13 cellular contexts compared by ENCODE assay signal in the genomic region with DNA sequence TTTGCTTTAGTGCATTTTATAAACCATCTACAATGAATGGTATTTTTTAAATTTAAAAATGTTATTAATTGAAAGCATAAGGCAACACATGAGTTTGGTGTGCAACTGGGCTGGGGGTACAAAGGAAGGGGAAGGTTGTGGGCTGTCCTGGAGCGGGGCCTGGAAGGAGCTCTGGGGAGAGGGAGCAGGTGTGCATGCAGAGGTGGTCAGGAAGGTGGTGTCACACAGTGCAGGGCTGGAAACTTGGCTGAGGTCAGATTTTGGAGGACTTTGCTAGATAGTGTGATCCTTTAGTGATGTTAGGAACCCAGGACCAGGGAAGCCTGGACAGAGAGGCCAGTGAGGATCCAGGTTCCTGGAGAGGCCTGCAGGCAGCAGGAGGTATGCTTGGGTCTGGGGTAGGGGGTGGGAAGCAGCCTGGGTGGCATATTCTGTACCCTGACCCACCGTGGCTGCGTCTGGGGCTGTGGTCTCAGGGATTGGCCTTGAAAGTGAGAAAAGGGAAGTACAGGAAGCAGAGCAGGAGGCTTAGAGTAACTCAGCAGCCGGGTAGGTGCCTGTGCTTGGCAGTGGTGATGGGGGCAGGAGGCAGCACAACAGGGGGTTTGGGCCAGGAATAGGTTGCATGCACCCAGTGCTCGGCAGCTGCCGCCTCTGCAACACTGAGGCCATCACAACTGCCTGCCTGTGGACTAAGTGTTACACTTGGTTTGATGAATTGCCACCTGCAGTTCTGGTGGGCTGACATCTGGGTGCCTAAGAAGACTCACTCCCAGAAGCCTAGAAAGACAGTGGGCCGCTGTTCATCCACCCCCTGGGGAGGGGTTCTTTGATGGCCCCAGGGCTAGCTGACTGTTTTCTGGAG. TPM values are rescaled to one million over a fixed set of nuclear protein-coding genes. Genes with fewer than 3 reads are reported as not detected.
"Had no signal": no experiment of that assay in that cellular context is flagged by ENCODE, and none has a peak within 500 bp of the region (broad histone marks: within the 10 kb centered on the region; RNA-seq: fewer than 3 reads in every experiment).

No MANE protein-coding gene starts in this region.

- H3K4me2 ChIP-seq: SK-N-SH had no signal

- H3K4me1 ChIP-seq: foreskin keratinocyte, left lung, transverse colon had no signal

- H3K36me3 ChIP-seq: left lung, ovary, transverse colon had no signal

- DNase-seq: activated gamma-delta T cell treated with Interleukin-2 at 50 U/mL for 16 hours; activated naive CD8-positive, alpha-beta T cell treated with anti-CD3 and anti-CD28 coated beads, Interleukin-2, amount 10 ng/mL, durations not matched to agents 7 days and 5 days; activated T-cell treated with anti-CD3 and anti-CD28 coated beads, Interleukin-2, amount 50 U/mL, for 48 hours; foreskin keratinocyte; left lung; mesenchymal stem cell; nephron progenitor cell; ovary; stimulated activated CD4-positive, alpha-beta T cell treated with anti-CD3 and anti-CD28 coated beads, Interleukin-15, amount 100 ng/mL, for 24 hours; stimulated activated CD4-positive, alpha-beta T cell treated with anti-CD3 and anti-CD28 coated beads, Interleukin-4, amount 100 ng/mL, for 24 hours; transverse colon had no signal

- H3K9ac ChIP-seq: SK-N-SH had no signal

- H3K27ac ChIP-seq: foreskin keratinocyte, left lung, ovary, transverse colon had no signal

- H3K27me3 ChIP-seq: dorsolateral prefrontal cortex, foreskin keratinocyte, left lung, ovary, transverse colon had no signal

- H3K9me3 ChIP-seq: left lung, ovary, SK-N-SH, transverse colon had no signal

- H3K4me3 ChIP-seq: dorsolateral prefrontal cortex, left lung, ovary, transverse colon had no signal

- ATAC-seq: foreskin keratinocyte, left lung had no signal

RNA-seq across cellular contexts. Expression of a gene that starts 33.0 kb away (rescaled TPM):
- total RNA-seq: activated naive CD8-positive, alpha-beta T cell treated with anti-CD3 and anti-CD28 coated beads, Interleukin-2, amount 10 ng/mL, durations not matched to agents 7 days and 5 days; foreskin keratinocyte had no signal
- polyA plus RNA-seq: foreskin keratinocyte had no signal
